10 cellular contexts compared by ENCODE assay signal in genomic region chr12:93698307-93699092, GRCh38. TPM values are rescaled to one million over a fixed set of nuclear protein-coding genes. Genes with fewer than 3 reads are reported as not detected.
DNase-seq lines count a peak whose midpoint lies in the region; ATAC-seq, FAIRE-seq and TF ChIP-seq lines count a peak whose summit lies in the region.
"Had no signal": no experiment of that assay in that cellular context is flagged by ENCODE, and none has a peak within 500 bp of the region (broad histone marks: within the 10 kb centered on the region; RNA-seq: fewer than 3 reads in every experiment).

No MANE protein-coding gene starts in this region.

- no peak overlapping the region for H3K4me3 ChIP-seq in ACC112 (ENCODE audit: low read depth, low read length)
- H3K4me3 ChIP-seq in HEK293 (ENCODE audit: low read depth, low read length), result no peak overlapping the region
- no peak overlapping the region for H3K4me3 ChIP-seq in GM12878
- H3K4me3 ChIP-seq in left lung, result no peak overlapping the region
- H3K4me3 ChIP-seq: BLaER1 had no signal

- TF ChIP-seq EP300 in GM12878 (IDR thresholded peaks at IDR 0.05; ENCODE audit: borderline replicate concordance in 1 of 2, control insufficient read depth in 1 of 2, low read depth in 2 of 2, low read length in 2 of 2), result no peak

- intact Hi-C loops in GM12878 (cut with micrococcal nuclease; ENCODE audit: unreplicated experiment), result no loop called here
- intact Hi-C loops in left lung (cut with DNase I), result no loop called here

- POLR2A ChIA-PET in HEK293 (lab: Yijun Ruan, JAX) (no interaction called here), GM12878 (lab: Charles Lee) (interaction anchor here (0.6 to 0.9 kb wide), 2 partner anchors 10 to 17 kb away, joined by 3 to 4 read pairs; no protein-coding TSS in a partner anchor)

- TF ChIP-seq RAD21 in GM12878 (IDR thresholded peaks at IDR 0.05; ENCODE audit: insufficient read depth, low read depth, low read length), result no peak

- H3K27ac ChIP-seq in ACC112 (ENCODE audit: low read depth, low read length) (peak overlapping the region; percentile 28; the same call in 1 of the 2 replicates), HEK293 (ENCODE audit: extremely low read depth, low read depth, low read length) (0 out of 2 replicates have a peak overlapping the region, but pooled peaks have one; percentile 25), GM12878 (ENCODE audit: control insufficient read depth, insufficient read depth) (no peak overlapping the region), left lung (peak overlapping the region in 1 of 2 donors; percentile 63), substantia nigra (ENCODE audit: low read depth, low read length, poor library complexity, severe bottlenecking) (no peak overlapping the region)
- H3K27ac ChIP-seq: BLaER1 had no signal

- no peaks in the 10 kb centered on the region for H3K79me2 ChIP-seq in ACC112 (ENCODE audit: control insufficient read depth, insufficient read depth, low read length, unreplicated experiment)
- H3K79me2 ChIP-seq in GM12878 (ENCODE audit: control insufficient read depth, insufficient read depth, low read length), result no peaks in the 10 kb centered on the region

- in situ Hi-C loops in GM12878 (cut with MboI), result no loop called here

- SMC1A ChIA-PET in GM12878 (lab: Charles Lee; ENCODE audit: uncharacterized antibody, unreplicated experiment), result interaction anchor here (1.8 kb wide), 1 partner anchor 12 kb away, joined by 3 read pairs; no protein-coding TSS in a partner anchor

- TF ChIP-seq CTCF in HEK293 (tag by site-specific recombination; IDR thresholded peaks at IDR 0.05), result no peak
- no peak for TF ChIP-seq CTCF in GM12878 (IDR thresholded peaks at IDR 0.05 in 2 of 3, conservative IDR thresholded peaks at IDR 0.05 in 1 of 3; ENCODE audit: control insufficient read depth in 2 of 3, extremely low read depth in 1 of 3, insufficient read depth in 1 of 3, low read depth in 3 of 3, low read length in 3 of 3)
- TF ChIP-seq CTCF in left lung (IDR thresholded peaks at IDR 0.05), result no peak

- no peak overlapping the region for H3K9ac ChIP-seq in GM12878 (ENCODE audit: control insufficient read depth, insufficient read depth, low read length)
- H3K9ac ChIP-seq: BLaER1 had no signal

- TF ChIP-seq POLR2A in GM12878 (IDR thresholded peaks at IDR 0.05; ENCODE audit: low read depth, low read length), result no peak

- RAD21 ChIA-PET in GM12878 (lab: Charles Lee; ENCODE audit: unreplicated experiment), result no interaction called here

- H3K9me3 ChIP-seq in HEK293 (ENCODE audit: control insufficient read depth, insufficient read depth, low read depth, low read length) (no peaks in the 10 kb centered on the region), GM12878 (replicated peaks; ENCODE audit: control insufficient read depth, insufficient read depth, low read length) (no peaks in the 10 kb centered on the region), left lung (no peaks in the 10 kb centered on the region)
- H3K9me3 ChIP-seq: BLaER1 had no signal

- 20% methylated on average over 3 of the region's 3 CpGs for WGBS in GM12878 (ENCODE audit: insufficient coverage, insufficient replicate concordance, low lambda C conversion rate, missing lambda C conversion rate)

- peak; percentile 52 for FAIRE-seq in GM12878 (lab: Jason Lieb, UNC)

- peaks cover 30% of the 10 kb centered on the region for H3K4me1 ChIP-seq in ACC112 (ENCODE audit: control insufficient read depth, insufficient read depth, low read length, unreplicated experiment)
- peaks cover 16% of the 10 kb centered on the region for H3K4me1 ChIP-seq in HEK293 (ENCODE audit: control insufficient read depth, insufficient read depth, low read length)
- H3K4me1 ChIP-seq in GM12878 (ENCODE audit: control insufficient read depth, insufficient read depth, low read length), result peaks cover 7% of the 10 kb centered on the region
- H3K4me1 ChIP-seq in left lung, result peaks cover 5 to 9% of the 10 kb centered on the region in 2 donors
- H3K4me1 ChIP-seq: BLaER1 had no signal

- CTCF ChIA-PET in HEK293 (lab: Yijun Ruan, JAX) (interaction anchor here (0.7 kb wide), 3 partner anchors 93 to 574 kb away, joined by 3 to 4 read pairs (median 3); no protein-coding TSS in a partner anchor), GM12878 (lab: Yijun Ruan, JAX) (no interaction called here)

- BruUV-seq in GM12878 (replicated peaks; lab: Mats Ljungman, UMichigan), result no TSS peak

- H4K20me1 ChIP-seq in GM12878 (ENCODE audit: control insufficient read depth, insufficient read depth), result no peaks in the 10 kb centered on the region
- H4K20me1 ChIP-seq: BLaER1 had no signal

- H3K27me3 ChIP-seq in ACC112 (ENCODE audit: insufficient read depth, low read length) (no peaks in the 10 kb centered on the region), GM12878 (replicated peaks in 1 of 2; ENCODE audit: control insufficient read depth in 2 of 2, insufficient read depth in 2 of 2, low read length in 1 of 2) (no peaks in the 10 kb centered on the region), left lung (no peaks in the 10 kb centered on the region)
- H3K27me3 ChIP-seq: BLaER1 had no signal

- H2AFZ ChIP-seq in ACC112 (ENCODE audit: low read length, unreplicated experiment), result peak overlapping the region; percentile 28
- peak overlapping the region; percentile 7; the same call in 1 of the 2 replicates for H2AFZ ChIP-seq in GM12878 (ENCODE audit: control insufficient read depth, low read depth, low read length)

- H3K36me3 ChIP-seq in ACC112 (ENCODE audit: insufficient read depth, low read length), result no peaks in the 10 kb centered on the region
- no peaks in the 10 kb centered on the region for H3K36me3 ChIP-seq in HEK293 (ENCODE audit: control insufficient read depth in 2 of 2, insufficient read depth in 1 of 2, low read length in 2 of 2)
- no peaks in the 10 kb centered on the region for H3K36me3 ChIP-seq in GM12878 (ENCODE audit: control insufficient read depth in 2 of 2, insufficient read depth in 2 of 2, low read length in 1 of 2)
- no peaks in the 10 kb centered on the region for H3K36me3 ChIP-seq in left lung
- H3K36me3 ChIP-seq: BLaER1 had no signal

- DNase-seq in GM12878 (ENCODE audit: low read depth, low spot score) (no peak), left lung (no peak), COR-L47 (lab: John Stamatoyannopoulos, UW) (no peak), ecto neural progenitor cell (ENCODE audit: low spot score) (no peak), substantia nigra (lab: John Stamatoyannopoulos, UW) (no peak)
- DNase-seq: activated effector memory CD4-positive, alpha-beta T cell treated with anti-CD3 and anti-CD28 coated beads, Interleukin-2, amount 50 U/mL, for 16 hours had no signal

- 0 out of 2 replicates have a peak overlapping the region, but pooled peaks have one; percentile 25 for H3K4me2 ChIP-seq in GM12878 (ENCODE audit: control insufficient read depth, insufficient read depth)
- H3K4me2 ChIP-seq: BLaER1 had no signal

- ATAC-seq in GM12878, result no peak; the same call in 2 of the 3 replicates
- peak; percentile 22 for ATAC-seq in left lung
- no peak for ATAC-seq in GM21576 (IDR thresholded peaks at IDR 0.05; ENCODE audit: unreplicated experiment)

TF ChIP-seq in HEK293, 187 proteins besides CTCF, POLR2A, EP300 and RAD21:
- TF ChIP-seq ZNF140 (tag by site-specific recombination; IDR thresholded peaks at IDR 0.05) (no peak), ZBTB20 (tag by site-specific recombination; IDR thresholded peaks at IDR 0.05) (0 out of 2 replicates have a peak, but pooled peaks have one; percentile 23)
- TF ChIP-seq, protein P1, sequence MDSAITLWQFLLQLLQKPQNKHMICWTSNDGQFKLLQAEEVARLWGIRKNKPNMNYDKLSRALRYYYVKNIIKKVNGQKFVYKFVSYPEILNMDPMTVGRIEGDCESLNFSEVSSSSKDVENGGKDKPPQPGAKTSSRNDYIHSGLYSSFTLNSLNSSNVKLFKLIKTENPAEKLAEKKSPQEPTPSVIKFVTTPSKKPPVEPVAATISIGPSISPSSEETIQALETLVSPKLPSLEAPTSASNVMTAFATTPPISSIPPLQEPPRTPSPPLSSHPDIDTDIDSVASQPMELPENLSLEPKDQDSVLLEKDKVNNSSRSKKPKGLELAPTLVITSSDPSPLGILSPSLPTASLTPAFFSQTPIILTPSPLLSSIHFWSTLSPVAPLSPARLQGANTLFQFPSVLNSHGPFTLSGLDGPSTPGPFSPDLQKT (IDR thresholded peaks at IDR 0.05; ENCODE audit: borderline replicate concordance, low read depth, low read length), result no peak

TF ChIP-seq in GM12878, 131 proteins besides CTCF, POLR2A, EP300 and RAD21 (continues in another document):
- TF ChIP-seq CEBPB (IDR thresholded peaks at IDR 0.05; ENCODE audit: borderline replicate concordance in 1 of 2, low read depth in 2 of 2, low read length in 2 of 2) (no peak), TCF7 (IDR thresholded peaks at IDR 0.05; ENCODE audit: borderline replicate concordance) (no peak)

RNA-seq across cellular contexts. Expression of gene CRADD, which starts 21.3 kb away (rescaled TPM):
- total RNA-seq in GM12878 (2013; cell fraction: nucleolus; rRNA removed), result 30.4 and 37.8 TPM in 2 replicates
- total RNA-seq in GM12878 (2014; rRNA removed) (9.3 and 13.6 TPM in 2 replicates), GM12878 (2014; rRNA removed; fragmentation: Illumina TruSeq; extraction: Trizol) (8.2 and 8.6 TPM in 2 replicates), GM12878 (2021) (8.4 and 8.8 TPM in 2 replicates), left lung (10 to 100 TPM; 13.0 to 21.4 TPM)
- polyA plus RNA-seq in GM12878 (2011; ENCODE audit: low read depth), result 4.9 TPM
- polyA plus RNA-seq in GM12878 (2011; rRNA removed) (15.5 and 16.0 TPM in 2 replicates), GM12878 (2014; fragmentation: Illumina TruSeq; extraction: Trizol) (11.4 and 12.7 TPM in 2 replicates), GM12878 (2014; fragmentation: Nextera tagmentation; extraction: Ambion mirVana) (1 to 10 TPM; 7.6 to 8.8 TPM), GM12878 (2014; rRNA removed) (10.5 and 12.2 TPM in 2 replicates), GM12878 (2016; fragmentation: Nextera tagmentation; extraction: Ambion mirVana) (10 to 100 TPM; 12.0 to 13.2 TPM)
- 20.6 and 21.9 TPM in 2 replicates for polyA plus RNA-seq in GM12878 (2011; cell fraction: cytosol; rRNA removed)
- polyA plus RNA-seq in GM12878 (2011; cell fraction: nucleus; rRNA removed), result 12.0 and 12.6 TPM in 2 replicates
- polyA plus RNA-seq in GM12878 (2012), result 7.9 and 9.7 TPM in 2 replicates
- polyA minus RNA-seq in GM12878 (2011; rRNA and poly(A)+ RNA removed), result 12.2 and 14.3 TPM in 2 replicates
- 3.3 and 4.4 TPM in 2 replicates for polyA minus RNA-seq in GM12878 (2011; cell fraction: cytosol; rRNA and poly(A)+ RNA removed)
- 9.7 and 13.5 TPM in 2 replicates for polyA minus RNA-seq in GM12878 (2011; cell fraction: nucleus; rRNA and poly(A)+ RNA removed)

Comparison
In these comparisons a context has a peak if more than half of its experiments do, and no peak if none do; other contexts are left out.
1. H3K27ac ChIP-seq: peak in ACC112 (single experiment) and HEK293 (single experiment); none in GM12878 (single experiment) and substantia nigra (single experiment).